Comparison of ENCODE assay signal across 8 cellular contexts in genomic region chr2:95025406-95026319, GRCh38. TPM values are rescaled to one million over a fixed set of nuclear protein-coding genes. Genes with fewer than 3 reads are reported as not detected.
DNase-seq lines count a peak whose midpoint lies in the region; ATAC-seq, FAIRE-seq and TF ChIP-seq lines count a peak whose summit lies in the region.

Gene MAL, plus strand, starts transcription at chr2:95025708. Its CDS starts 85 bp downstream, at chr2:95025793.

- peak; percentile 70 for DNase-seq in NCI-H69 (lab: John Stamatoyannopoulos, UW)
- DNase-seq in activated naive CD4-positive, alpha-beta T cell treated with anti-CD3 and anti-CD28 coated beads, Interleukin-2, amount 50 U/mL, for 16 hours, result peak; percentile 72
- peak; percentile 81 for DNase-seq in stimulated activated CD4-positive, alpha-beta T cell treated with anti-CD3 and anti-CD28 coated beads, Interleukin-15, amount 100 ng/mL, for 24 hours
- no peak for DNase-seq in dermis blood vessel endothelial cell
- DNase-seq in D721Med (ENCODE audit: insufficient read length, low spot score), result no peak

- peaks cover 97% of the 10 kb centered on the region for H3K27me3 ChIP-seq in iPS-20b (ENCODE audit: insufficient read depth, low read length)

- H3K9me3 ChIP-seq in iPS-20b (ENCODE audit: insufficient read depth, low read depth, low read length), result no peaks in the 10 kb centered on the region

- peak within 1 kb of the TSS; percentile 68 for H3K4me3 ChIP-seq in iPS-20b (ENCODE audit: low read length)

- ATAC-seq in GM18502 (IDR thresholded peaks at IDR 0.05; ENCODE audit: poor library complexity, unreplicated experiment) (peak; percentile 36), GM18867 (IDR thresholded peaks at IDR 0.05; ENCODE audit: unreplicated experiment) (no peak)

- H3K36me3 ChIP-seq in iPS-20b (ENCODE audit: insufficient read depth, low read depth, low read length), result no peaks in the 10 kb centered on the region

- TF ChIP-seq CTCF in D721Med (IDR thresholded peaks at IDR 0.05; ENCODE audit: insufficient read depth, missing control alignments), result no peak

- no peak for FAIRE-seq in D721Med (lab: Jason Lieb, UNC)

- H3K27ac ChIP-seq in iPS-20b (ENCODE audit: low read length), result no peak within 1 kb of the TSS

- H3K9ac ChIP-seq in iPS-20b (ENCODE audit: low read depth, low read length), result peak within 1 kb of the TSS; percentile 25; the same call in 1 of the 2 replicates

- H3K4me1 ChIP-seq in iPS-20b (ENCODE audit: insufficient read depth, low read length), result peaks cover 4% of the 10 kb centered on the region

RNA-seq across cellular contexts. Expression of gene MAL, which starts in this region (rescaled TPM):
- total RNA-seq in dermis blood vessel endothelial cell, result 0.88 and 4.8 TPM in 2 replicates

Comparison
In these comparisons a context has a peak if more than half of its experiments do, and no peak if none do; other contexts are left out.
1. DNase-seq: peak in NCI-H69 (single experiment), activated naive CD4-positive, alpha-beta T cell treated with anti-CD3 and anti-CD28 coated beads, Interleukin-2, amount 50 U/mL, for 16 hours (single experiment) and stimulated activated CD4-positive, alpha-beta T cell treated with anti-CD3 and anti-CD28 coated beads, Interleukin-15, amount 100 ng/mL, for 24 hours (single experiment); none in dermis blood vessel endothelial cell (single experiment) and D721Med (single experiment).